In the genomic region with DNA sequence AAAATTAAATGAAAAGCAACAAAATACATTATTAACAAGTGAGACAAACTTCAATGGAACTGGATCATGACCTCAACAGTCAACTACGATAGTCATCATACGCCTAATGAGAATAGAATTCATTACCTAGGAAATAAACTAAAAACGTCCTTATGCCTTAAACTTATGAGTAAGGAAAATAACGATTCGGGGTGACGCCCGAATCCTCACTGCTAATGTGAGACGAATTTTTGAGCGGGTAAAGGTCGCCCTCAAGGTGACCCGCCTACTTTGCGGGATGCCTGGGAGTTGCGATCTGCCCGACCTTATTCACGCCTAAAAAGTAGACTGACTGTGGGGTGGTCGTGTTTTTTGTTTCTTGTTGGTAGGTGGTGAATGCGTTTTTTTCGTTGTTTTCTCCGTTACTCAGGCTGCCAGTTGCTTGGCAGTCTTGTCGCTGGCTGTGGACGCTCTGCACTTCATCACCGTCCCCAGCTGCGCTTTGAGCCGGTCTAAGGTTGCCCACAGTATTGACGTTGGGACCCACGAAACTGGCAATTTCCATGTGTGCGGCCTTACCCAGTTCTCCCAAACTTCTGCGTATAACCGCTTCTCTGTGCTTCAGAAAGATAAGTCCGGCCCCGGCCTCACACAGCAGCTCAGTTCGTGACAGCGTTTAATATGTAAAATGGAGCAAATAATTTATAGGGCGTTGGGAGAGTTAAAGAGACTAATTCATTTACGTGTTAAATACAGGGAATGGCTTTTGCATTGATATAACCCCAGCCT, we compare ENCODE assay signal across 1 cellular context.
TF ChIP-seq lines count a peak whose summit lies in the region.

No MANE protein-coding gene starts in this region.

TF ChIP-seq in WTC11, 78 proteins besides CTCF, POLR2A, EP300 and RAD21 (continued from another document and continues in another):
- TF ChIP-seq, protein P1, sequence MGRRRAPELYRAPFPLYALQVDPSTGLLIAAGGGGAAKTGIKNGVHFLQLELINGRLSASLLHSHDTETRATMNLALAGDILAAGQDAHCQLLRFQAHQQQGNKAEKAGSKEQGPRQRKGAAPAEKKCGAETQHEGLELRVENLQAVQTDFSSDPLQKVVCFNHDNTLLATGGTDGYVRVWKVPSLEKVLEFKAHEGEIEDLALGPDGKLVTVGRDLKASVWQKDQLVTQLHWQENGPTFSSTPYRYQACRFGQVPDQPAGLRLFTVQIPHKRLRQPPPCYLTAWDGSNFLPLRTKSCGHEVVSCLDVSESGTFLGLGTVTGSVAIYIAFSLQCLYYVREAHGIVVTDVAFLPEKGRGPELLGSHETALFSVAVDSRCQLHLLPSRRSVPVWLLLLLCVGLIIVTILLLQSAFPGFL (CRISPR knock-in tag; IDR thresholded peaks at IDR 0.05; ENCODE audit: borderline replicate concordance), result peak; percentile 98
- TF ChIP-seq GABPB1 (CRISPR knock-in tag; IDR thresholded peaks at IDR 0.05), result peak; percentile 73
- TF ChIP-seq RORB (CRISPR knock-in tag; IDR thresholded peaks at IDR 0.05), result peak; percentile 97
- TF ChIP-seq, protein P2, sequence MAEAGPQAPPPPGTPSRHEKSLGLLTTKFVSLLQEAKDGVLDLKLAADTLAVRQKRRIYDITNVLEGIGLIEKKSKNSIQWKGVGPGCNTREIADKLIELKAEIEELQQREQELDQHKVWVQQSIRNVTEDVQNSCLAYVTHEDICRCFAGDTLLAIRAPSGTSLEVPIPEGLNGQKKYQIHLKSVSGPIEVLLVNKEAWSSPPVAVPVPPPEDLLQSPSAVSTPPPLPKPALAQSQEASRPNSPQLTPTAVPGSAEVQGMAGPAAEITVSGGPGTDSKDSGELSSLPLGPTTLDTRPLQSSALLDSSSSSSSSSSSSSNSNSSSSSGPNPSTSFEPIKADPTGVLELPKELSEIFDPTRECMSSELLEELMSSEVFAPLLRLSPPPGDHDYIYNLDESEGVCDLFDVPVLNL (CRISPR knock-in tag; IDR thresholded peaks at IDR 0.05; ENCODE audit: borderline replicate concordance, low read depth), result 0 out of 2 replicates have a peak, but pooled peaks have one; percentile 66
- TF ChIP-seq, protein P3, sequence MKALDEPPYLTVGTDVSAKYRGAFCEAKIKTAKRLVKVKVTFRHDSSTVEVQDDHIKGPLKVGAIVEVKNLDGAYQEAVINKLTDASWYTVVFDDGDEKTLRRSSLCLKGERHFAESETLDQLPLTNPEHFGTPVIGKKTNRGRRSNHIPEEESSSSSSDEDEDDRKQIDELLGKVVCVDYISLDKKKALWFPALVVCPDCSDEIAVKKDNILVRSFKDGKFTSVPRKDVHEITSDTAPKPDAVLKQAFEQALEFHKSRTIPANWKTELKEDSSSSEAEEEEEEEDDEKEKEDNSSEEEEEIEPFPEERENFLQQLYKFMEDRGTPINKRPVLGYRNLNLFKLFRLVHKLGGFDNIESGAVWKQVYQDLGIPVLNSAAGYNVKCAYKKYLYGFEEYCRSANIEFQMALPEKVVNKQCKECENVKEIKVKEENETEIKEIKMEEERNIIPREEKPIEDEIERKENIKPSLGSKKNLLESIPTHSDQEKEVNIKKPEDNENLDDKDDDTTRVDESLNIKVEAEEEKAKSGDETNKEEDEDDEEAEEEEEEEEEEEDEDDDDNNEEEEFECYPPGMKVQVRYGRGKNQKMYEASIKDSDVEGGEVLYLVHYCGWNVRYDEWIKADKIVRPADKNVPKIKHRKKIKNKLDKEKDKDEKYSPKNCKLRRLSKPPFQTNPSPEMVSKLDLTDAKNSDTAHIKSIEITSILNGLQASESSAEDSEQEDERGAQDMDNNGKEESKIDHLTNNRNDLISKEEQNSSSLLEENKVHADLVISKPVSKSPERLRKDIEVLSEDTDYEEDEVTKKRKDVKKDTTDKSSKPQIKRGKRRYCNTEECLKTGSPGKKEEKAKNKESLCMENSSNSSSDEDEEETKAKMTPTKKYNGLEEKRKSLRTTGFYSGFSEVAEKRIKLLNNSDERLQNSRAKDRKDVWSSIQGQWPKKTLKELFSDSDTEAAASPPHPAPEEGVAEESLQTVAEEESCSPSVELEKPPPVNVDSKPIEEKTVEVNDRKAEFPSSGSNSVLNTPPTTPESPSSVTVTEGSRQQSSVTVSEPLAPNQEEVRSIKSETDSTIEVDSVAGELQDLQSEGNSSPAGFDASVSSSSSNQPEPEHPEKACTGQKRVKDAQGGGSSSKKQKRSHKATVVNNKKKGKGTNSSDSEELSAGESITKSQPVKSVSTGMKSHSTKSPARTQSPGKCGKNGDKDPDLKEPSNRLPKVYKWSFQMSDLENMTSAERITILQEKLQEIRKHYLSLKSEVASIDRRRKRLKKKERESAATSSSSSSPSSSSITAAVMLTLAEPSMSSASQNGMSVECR (CRISPR knock-in tag; IDR thresholded peaks at IDR 0.05; ENCODE audit: borderline replicate concordance), result peak; percentile 95
- TF ChIP-seq, protein P4, sequence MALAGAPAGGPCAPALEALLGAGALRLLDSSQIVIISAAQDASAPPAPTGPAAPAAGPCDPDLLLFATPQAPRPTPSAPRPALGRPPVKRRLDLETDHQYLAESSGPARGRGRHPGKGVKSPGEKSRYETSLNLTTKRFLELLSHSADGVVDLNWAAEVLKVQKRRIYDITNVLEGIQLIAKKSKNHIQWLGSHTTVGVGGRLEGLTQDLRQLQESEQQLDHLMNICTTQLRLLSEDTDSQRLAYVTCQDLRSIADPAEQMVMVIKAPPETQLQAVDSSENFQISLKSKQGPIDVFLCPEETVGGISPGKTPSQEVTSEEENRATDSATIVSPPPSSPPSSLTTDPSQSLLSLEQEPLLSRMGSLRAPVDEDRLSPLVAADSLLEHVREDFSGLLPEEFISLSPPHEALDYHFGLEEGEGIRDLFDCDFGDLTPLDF (CRISPR knock-in tag; IDR thresholded peaks at IDR 0.05), result peak; percentile 94
- TF ChIP-seq ATF1 (CRISPR knock-in tag; IDR thresholded peaks at IDR 0.05), result peak; percentile 83
- TF ChIP-seq, protein P5, sequence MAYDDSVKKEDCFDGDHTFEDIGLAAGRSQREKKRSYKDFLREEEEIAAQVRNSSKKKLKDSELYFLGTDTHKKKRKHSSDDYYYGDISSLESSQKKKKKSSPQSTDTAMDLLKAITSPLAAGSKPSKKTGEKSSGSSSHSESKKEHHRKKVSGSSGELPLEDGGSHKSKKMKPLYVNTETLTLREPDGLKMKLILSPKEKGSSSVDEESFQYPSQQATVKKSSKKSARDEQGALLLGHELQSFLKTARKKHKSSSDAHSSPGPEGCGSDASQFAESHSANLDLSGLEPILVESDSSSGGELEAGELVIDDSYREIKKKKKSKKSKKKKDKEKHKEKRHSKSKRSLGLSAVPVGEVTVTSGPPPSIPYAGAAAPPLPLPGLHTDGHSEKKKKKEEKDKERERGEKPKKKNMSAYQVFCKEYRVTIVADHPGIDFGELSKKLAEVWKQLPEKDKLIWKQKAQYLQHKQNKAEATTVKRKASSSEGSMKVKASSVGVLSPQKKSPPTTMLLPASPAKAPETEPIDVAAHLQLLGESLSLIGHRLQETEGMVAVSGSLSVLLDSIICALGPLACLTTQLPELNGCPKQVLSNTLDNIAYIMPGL (CRISPR knock-in tag; IDR thresholded peaks at IDR 0.05), result peak; percentile 82
- TF ChIP-seq, protein P6, sequence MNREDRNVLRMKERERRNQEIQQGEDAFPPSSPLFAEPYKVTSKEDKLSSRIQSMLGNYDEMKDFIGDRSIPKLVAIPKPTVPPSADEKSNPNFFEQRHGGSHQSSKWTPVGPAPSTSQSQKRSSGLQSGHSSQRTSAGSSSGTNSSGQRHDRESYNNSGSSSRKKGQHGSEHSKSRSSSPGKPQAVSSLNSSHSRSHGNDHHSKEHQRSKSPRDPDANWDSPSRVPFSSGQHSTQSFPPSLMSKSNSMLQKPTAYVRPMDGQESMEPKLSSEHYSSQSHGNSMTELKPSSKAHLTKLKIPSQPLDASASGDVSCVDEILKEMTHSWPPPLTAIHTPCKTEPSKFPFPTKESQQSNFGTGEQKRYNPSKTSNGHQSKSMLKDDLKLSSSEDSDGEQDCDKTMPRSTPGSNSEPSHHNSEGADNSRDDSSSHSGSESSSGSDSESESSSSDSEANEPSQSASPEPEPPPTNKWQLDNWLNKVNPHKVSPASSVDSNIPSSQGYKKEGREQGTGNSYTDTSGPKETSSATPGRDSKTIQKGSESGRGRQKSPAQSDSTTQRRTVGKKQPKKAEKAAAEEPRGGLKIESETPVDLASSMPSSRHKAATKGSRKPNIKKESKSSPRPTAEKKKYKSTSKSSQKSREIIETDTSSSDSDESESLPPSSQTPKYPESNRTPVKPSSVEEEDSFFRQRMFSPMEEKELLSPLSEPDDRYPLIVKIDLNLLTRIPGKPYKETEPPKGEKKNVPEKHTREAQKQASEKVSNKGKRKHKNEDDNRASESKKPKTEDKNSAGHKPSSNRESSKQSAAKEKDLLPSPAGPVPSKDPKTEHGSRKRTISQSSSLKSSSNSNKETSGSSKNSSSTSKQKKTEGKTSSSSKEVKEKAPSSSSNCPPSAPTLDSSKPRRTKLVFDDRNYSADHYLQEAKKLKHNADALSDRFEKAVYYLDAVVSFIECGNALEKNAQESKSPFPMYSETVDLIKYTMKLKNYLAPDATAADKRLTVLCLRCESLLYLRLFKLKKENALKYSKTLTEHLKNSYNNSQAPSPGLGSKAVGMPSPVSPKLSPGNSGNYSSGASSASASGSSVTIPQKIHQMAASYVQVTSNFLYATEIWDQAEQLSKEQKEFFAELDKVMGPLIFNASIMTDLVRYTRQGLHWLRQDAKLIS (CRISPR knock-in tag; IDR thresholded peaks at IDR 0.05; ENCODE audit: borderline replicate concordance), result peak; percentile 96; the same call in 1 of the 2 replicates
- TF ChIP-seq RELA (CRISPR knock-in tag; IDR thresholded peaks at IDR 0.05; ENCODE audit: borderline replicate concordance), result peak; percentile 87
- TF ChIP-seq ESRRA (CRISPR knock-in tag; IDR thresholded peaks at IDR 0.05; ENCODE audit: borderline replicate concordance), result peak; percentile 95
- TF ChIP-seq FOXP1 (CRISPR knock-in tag; IDR thresholded peaks at IDR 0.05; ENCODE audit: borderline replicate concordance), result peak; percentile 91
- peak; percentile 81; the same call in 1 of the 2 replicates for TF ChIP-seq ZNF232 (CRISPR knock-in tag; IDR thresholded peaks at IDR 0.05)
- peak; percentile 97 for TF ChIP-seq SMAD3 (CRISPR knock-in tag; IDR thresholded peaks at IDR 0.05; ENCODE audit: borderline replicate concordance)
- peak; percentile 79; the same call in 1 of the 2 replicates for TF ChIP-seq MYBL2 (CRISPR knock-in tag; IDR thresholded peaks at IDR 0.05)
- TF ChIP-seq, protein P7, sequence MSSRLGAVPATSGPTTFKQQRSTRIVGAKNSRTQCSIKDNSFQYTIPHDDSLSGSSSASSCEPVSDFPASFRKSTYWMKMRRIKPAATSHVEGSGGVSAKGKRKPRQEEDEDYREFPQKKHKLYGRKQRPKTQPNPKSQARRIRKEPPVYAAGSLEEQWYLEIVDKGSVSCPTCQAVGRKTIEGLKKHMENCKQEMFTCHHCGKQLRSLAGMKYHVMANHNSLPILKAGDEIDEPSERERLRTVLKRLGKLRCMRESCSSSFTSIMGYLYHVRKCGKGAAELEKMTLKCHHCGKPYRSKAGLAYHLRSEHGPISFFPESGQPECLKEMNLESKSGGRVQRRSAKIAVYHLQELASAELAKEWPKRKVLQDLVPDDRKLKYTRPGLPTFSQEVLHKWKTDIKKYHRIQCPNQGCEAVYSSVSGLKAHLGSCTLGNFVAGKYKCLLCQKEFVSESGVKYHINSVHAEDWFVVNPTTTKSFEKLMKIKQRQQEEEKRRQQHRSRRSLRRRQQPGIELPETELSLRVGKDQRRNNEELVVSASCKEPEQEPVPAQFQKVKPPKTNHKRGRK (CRISPR knock-in tag; IDR thresholded peaks at IDR 0.05; ENCODE audit: borderline replicate concordance), result no peak
- TF ChIP-seq NFATC4 (CRISPR knock-in tag; IDR thresholded peaks at IDR 0.05), result peak; percentile 100
- peak; percentile 67; the same call in 1 of the 2 replicates for TF ChIP-seq SP1 (CRISPR knock-in tag; conservative IDR thresholded peaks at IDR 0.05)
- TF ChIP-seq, protein P8, sequence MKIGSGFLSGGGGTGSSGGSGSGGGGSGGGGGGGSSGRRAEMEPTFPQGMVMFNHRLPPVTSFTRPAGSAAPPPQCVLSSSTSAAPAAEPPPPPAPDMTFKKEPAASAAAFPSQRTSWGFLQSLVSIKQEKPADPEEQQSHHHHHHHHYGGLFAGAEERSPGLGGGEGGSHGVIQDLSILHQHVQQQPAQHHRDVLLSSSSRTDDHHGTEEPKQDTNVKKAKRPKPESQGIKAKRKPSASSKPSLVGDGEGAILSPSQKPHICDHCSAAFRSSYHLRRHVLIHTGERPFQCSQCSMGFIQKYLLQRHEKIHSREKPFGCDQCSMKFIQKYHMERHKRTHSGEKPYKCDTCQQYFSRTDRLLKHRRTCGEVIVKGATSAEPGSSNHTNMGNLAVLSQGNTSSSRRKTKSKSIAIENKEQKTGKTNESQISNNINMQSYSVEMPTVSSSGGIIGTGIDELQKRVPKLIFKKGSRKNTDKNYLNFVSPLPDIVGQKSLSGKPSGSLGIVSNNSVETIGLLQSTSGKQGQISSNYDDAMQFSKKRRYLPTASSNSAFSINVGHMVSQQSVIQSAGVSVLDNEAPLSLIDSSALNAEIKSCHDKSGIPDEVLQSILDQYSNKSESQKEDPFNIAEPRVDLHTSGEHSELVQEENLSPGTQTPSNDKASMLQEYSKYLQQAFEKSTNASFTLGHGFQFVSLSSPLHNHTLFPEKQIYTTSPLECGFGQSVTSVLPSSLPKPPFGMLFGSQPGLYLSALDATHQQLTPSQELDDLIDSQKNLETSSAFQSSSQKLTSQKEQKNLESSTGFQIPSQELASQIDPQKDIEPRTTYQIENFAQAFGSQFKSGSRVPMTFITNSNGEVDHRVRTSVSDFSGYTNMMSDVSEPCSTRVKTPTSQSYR (CRISPR knock-in tag; IDR thresholded peaks at IDR 0.05), result peak; percentile 81; the same call in 1 of the 2 replicates
- TF ChIP-seq, protein P9, sequence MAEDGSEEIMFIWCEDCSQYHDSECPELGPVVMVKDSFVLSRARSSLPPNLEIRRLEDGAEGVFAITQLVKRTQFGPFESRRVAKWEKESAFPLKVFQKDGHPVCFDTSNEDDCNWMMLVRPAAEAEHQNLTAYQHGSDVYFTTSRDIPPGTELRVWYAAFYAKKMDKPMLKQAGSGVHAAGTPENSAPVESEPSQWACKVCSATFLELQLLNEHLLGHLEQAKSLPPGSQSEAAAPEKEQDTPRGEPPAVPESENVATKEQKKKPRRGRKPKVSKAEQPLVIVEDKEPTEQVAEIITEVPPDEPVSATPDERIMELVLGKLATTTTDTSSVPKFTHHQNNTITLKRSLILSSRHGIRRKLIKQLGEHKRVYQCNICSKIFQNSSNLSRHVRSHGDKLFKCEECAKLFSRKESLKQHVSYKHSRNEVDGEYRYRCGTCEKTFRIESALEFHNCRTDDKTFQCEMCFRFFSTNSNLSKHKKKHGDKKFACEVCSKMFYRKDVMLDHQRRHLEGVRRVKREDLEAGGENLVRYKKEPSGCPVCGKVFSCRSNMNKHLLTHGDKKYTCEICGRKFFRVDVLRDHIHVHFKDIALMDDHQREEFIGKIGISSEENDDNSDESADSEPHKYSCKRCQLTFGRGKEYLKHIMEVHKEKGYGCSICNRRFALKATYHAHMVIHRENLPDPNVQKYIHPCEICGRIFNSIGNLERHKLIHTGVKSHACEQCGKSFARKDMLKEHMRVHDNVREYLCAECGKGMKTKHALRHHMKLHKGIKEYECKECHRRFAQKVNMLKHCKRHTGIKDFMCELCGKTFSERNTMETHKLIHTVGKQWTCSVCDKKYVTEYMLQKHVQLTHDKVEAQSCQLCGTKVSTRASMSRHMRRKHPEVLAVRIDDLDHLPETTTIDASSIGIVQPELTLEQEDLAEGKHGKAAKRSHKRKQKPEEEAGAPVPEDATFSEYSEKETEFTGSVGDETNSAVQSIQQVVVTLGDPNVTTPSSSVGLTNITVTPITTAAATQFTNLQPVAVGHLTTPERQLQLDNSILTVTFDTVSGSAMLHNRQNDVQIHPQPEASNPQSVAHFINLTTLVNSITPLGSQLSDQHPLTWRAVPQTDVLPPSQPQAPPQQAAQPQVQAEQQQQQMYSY (CRISPR knock-in tag; IDR thresholded peaks at IDR 0.05), result no peak
- TF ChIP-seq, protein P10, sequence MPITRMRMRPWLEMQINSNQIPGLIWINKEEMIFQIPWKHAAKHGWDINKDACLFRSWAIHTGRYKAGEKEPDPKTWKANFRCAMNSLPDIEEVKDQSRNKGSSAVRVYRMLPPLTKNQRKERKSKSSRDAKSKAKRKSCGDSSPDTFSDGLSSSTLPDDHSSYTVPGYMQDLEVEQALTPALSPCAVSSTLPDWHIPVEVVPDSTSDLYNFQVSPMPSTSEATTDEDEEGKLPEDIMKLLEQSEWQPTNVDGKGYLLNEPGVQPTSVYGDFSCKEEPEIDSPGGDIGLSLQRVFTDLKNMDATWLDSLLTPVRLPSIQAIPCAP (CRISPR knock-in tag; IDR thresholded peaks at IDR 0.05), result peak; percentile 89
